In the genomic region with DNA sequence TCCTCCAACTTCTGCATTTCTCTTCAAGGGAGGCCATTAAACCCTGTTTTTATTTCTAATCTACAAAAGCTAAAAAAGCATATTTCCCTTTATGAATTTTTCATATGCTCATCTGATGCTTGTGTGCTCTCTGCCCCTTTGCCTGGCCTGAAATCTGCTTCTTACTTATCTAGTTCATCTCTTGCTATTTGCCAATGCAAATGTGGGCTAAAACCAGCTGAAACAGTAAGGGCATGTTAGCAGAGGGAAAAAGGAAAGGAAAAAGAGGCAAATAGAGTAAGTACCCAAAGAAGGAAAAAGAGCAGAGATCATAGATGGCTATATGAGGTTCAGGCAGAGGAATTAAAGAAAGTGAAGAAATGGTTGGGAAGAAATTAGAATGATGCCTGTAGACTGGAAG, we compare ENCODE assay signal across 6 cellular contexts.
"Had no signal": no experiment of that assay in that cellular context is flagged by ENCODE, and none has a peak within 500 bp of the region (broad histone marks: within the 10 kb centered on the region; RNA-seq: fewer than 3 reads in every experiment).

No MANE protein-coding gene starts in this region.

- H3K27ac ChIP-seq: HL-60 had no signal

- DNase-seq: IMR-90, KBM-7 had no signal

- FAIRE-seq: HepG2, HTR-8/SVneo, K562 had no signal

- ATAC-seq: HepG2, K562 had no signal

- H3K4me3 ChIP-seq: K562 had no signal
